Comparison of ENCODE assay signal across 26 cellular contexts in the genomic region with DNA sequence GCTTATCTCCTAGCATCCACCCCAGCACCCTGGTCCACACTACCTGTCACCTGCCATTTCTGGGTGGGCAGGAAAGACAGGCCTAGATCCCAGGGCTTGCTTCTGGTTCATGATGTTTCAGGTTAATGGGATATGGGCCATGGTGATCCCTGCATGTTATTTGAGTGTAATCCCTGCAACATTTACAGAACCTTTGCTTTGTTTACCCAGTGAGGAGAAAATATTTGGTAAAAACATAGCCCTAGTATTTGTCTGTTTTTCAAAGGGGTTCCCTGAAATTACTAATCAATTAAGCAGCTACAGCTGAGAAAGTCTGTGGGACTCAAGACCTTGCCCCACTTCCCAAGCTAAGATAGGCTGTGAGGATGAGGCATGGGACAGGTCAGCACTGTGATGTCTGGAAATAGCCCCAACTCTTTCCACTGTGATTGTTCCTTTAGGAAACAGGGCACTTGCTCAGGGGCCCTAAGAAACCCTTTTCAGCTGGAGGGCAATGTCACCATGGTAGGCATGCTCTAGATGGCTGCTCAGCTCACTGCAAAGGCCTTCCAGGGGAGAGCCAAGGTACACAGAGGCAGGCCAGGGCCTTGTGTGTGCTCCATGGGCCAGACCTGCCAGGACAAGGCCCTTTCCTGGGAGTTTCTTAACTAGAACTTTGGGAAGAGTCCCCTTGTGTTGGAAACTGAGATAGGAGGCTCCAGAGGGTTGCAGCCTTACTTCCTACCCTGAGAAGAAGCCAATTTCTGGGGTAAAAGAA. TPM values are rescaled to one million over a fixed set of nuclear protein-coding genes. Genes with fewer than 3 reads are reported as not detected.
DNase-seq lines count a peak whose midpoint lies in the region; ATAC-seq, FAIRE-seq and TF ChIP-seq lines count a peak whose summit lies in the region.
"Had no signal": no experiment of that assay in that cellular context is flagged by ENCODE, and none has a peak within 500 bp of the region (broad histone marks: within the 10 kb centered on the region; RNA-seq: fewer than 3 reads in every experiment).

No MANE protein-coding gene starts in this region.

- H3K36me3 Mint-ChIP-seq in Caco-2 (ENCODE audit: insufficient read depth, unreplicated experiment) (peaks cover 25% of the 10 kb centered on the region), immature natural killer cell (peaks cover 0 to 10% (median 7%) of the 10 kb centered on the region in 3 donors)
- H3K36me3 Mint-ChIP-seq: naive B cell had no signal

- no peak overlapping the region for H3K4me2 ChIP-seq in OCI-LY1 (ENCODE audit: low read length)
- no peak overlapping the region for H3K4me2 ChIP-seq in HepG2 (ENCODE audit: low read depth, low read length)
- no peak overlapping the region for H3K4me2 ChIP-seq in trophoblast cell (ENCODE audit: low read length)

- no peaks in the 10 kb centered on the region for H3K27me3 ChIP-seq in Caco-2 (replicated peaks; ENCODE audit: control insufficient read depth, insufficient read depth, low read length)
- no peaks in the 10 kb centered on the region for H3K27me3 ChIP-seq in OCI-LY1 (ENCODE audit: insufficient read depth, low read length)
- H3K27me3 ChIP-seq in HepG2 (ENCODE audit: control insufficient read depth in 1 of 2, insufficient read depth in 2 of 2, low read length in 2 of 2): no peaks in the 10 kb centered on the region
- H3K27me3 ChIP-seq in trophoblast cell (ENCODE audit: insufficient read depth, low read length): no peaks in the 10 kb centered on the region
- H3K27me3 ChIP-seq: ovary had no signal

- in situ Hi-C loops in HepG2 (cut with HindIII; ENCODE audit: extremely low pct_ligation_motif_present, low pct_unique_long_range_greater_than_20kb): no loop called here

- H3K9ac ChIP-seq in OCI-LY1 (ENCODE audit: low read length): no peak overlapping the region
- no peak overlapping the region for H3K9ac ChIP-seq in HepG2 (ENCODE audit: insufficient read depth, low read depth, low read length)
- H3K9ac ChIP-seq in trophoblast cell (ENCODE audit: low read length): no peak overlapping the region

- H3K4me3 Mint-ChIP-seq in Caco-2 (ENCODE audit: unreplicated experiment): no peak overlapping the region
- no peak overlapping the region for H3K4me3 Mint-ChIP-seq in immature natural killer cell
- H3K4me3 Mint-ChIP-seq: activated CD4-positive, alpha-beta T cell treated with anti-CD3 and anti-CD28 coated beads for 36 hours; activated T-helper 1 cell treated with anti-CD3 and anti-CD28 coated beads, Interleukin-12 subunit alpha, Interleukin-12 subunit beta, Interleukin-2, Interleukin-4 antibody, amounts not matched to agents 30 ng/mL and 10 ng/mL and 1 ng/mL, durations not matched to agents 14 hours and 24 hours and 36 hours; HFFc6; naive B cell had no signal

- ATAC-seq in HepG2: peak; percentile 64
- ATAC-seq: activated CD4-positive, alpha-beta T cell treated with anti-CD3 and anti-CD28 coated beads for 36 hours; sciatic nerve had no signal

- no peaks in the 10 kb centered on the region for H4K20me1 ChIP-seq in OCI-LY1 (ENCODE audit: insufficient read depth, low read length)
- H4K20me1 ChIP-seq in HepG2 (ENCODE audit: insufficient read depth, low read length): no peaks in the 10 kb centered on the region

- DNase-seq in Caco-2: no peak
- DNase-seq in HepG2 (ENCODE audit: low spot score): no peak
- no peak for DNase-seq in trophoblast cell
- DNase-seq in stimulated activated CD4-positive, alpha-beta T cell treated with anti-CD3 and anti-CD28 coated beads, Interleukin-4, amount 100 ng/mL, for 4 hours: no peak
- DNase-seq in dedifferentiated amniotic fluid mesenchymal stem cell (ENCODE audit: extremely low spot score): no peak
- no peak for DNase-seq in NCI-H187 (lab: John Stamatoyannopoulos, UW)
- no peak for DNase-seq in immature natural killer cell
- DNase-seq: activated CD4-positive, alpha-beta T cell treated with anti-CD3 and anti-CD28 coated beads for 36 hours; activated naive CD4-positive, alpha-beta T cell treated with anti-CD3 and anti-CD28 coated beads, Interleukin-2, amount 50 U/mL, for 16 hours; AML-193; cerebellar nuclear complex; COR-L47; DMS79 treated with DMSO at 0.1 percent for 48 hours; foreskin fibroblast; HFFc6; islet precursor cell; naive B cell; NCI-H1105; NCI-H2029 treated with DMSO at 0.1 percent for 48 hours; NCI-H345; ovary; SHP77 had no signal

- H2AK5ac ChIP-seq in trophoblast cell (ENCODE audit: low read length): peak overlapping the region; percentile 70

- no peaks in the 10 kb centered on the region for H3K9me2 ChIP-seq in OCI-LY1 (ENCODE audit: low read depth, low read length)

- no peak for TF ChIP-seq RAD21 in HepG2 (CRISPR knock-in tag; IDR thresholded peaks at IDR 0.05)

- H3K9me3 Mint-ChIP-seq in Caco-2 (ENCODE audit: unreplicated experiment): peaks cover 31% of the 10 kb centered on the region
- peaks cover 0 to 1% (median 0%) of the 10 kb centered on the region in 6 donors for H3K9me3 Mint-ChIP-seq in immature natural killer cell
- H3K9me3 Mint-ChIP-seq: activated T-helper 1 cell treated with anti-CD3 and anti-CD28 coated beads, Interleukin-12 subunit alpha, Interleukin-12 subunit beta, Interleukin-2, Interleukin-4 antibody, amounts not matched to agents 30 ng/mL and 10 ng/mL and 1 ng/mL, durations not matched to agents 14 hours and 24 hours and 36 hours; HFFc6; naive B cell had no signal

- no peak for TF ChIP-seq POLR2A in HepG2 (IDR thresholded peaks at IDR 0.05; ENCODE audit: insufficient read depth in 1 of 2, low read depth in 2 of 2, low read length in 2 of 2)

- no peak overlapping the region for H4K12ac ChIP-seq in trophoblast cell (ENCODE audit: low read depth, low read length)

- peak overlapping the region; percentile 91 for H3K14ac ChIP-seq in trophoblast cell (ENCODE audit: low read length)

- H2BK5ac ChIP-seq in trophoblast cell (ENCODE audit: low read depth, low read length, poor library complexity): peak overlapping the region; percentile 79

- CTCF ChIA-PET in Caco-2 (lab: Charles Lee) (no interaction called here), HepG2 (lab: Yijun Ruan, JAX; ENCODE audit: low intra/inter-chr PET ratio, low total read pairs) (no interaction called here)

- POLR2A ChIA-PET in Caco-2 (lab: Charles Lee) (no interaction called here), HepG2 (lab: Yijun Ruan, JAX) (interaction anchor here (0.7 to 2.0 kb wide), 3 partner anchors 10 to 59 kb away, joined by 3 to 12 read pairs (median 5); a partner anchor contains a TSS)

- peaks cover 16% of the 10 kb centered on the region for H3K79me1 ChIP-seq in trophoblast cell (ENCODE audit: low read length)

- H3K4me1 Mint-ChIP-seq in Caco-2 (ENCODE audit: low read depth, unreplicated experiment): peaks cover 23% of the 10 kb centered on the region
- H3K4me1 Mint-ChIP-seq in immature natural killer cell: peaks cover 0 to 2% of the 10 kb centered on the region in 2 donors
- H3K4me1 Mint-ChIP-seq: activated CD4-positive, alpha-beta T cell treated with anti-CD3 and anti-CD28 coated beads for 36 hours had no signal

- TF ChIP-seq CTCF in Caco-2 (IDR thresholded peaks at IDR 0.05; ENCODE audit: insufficient read depth in 1 of 2, low read depth in 1 of 2, low read length in 1 of 2, severe bottlenecking in 1 of 2, unreplicated experiment in 1 of 2) (no peak), OCI-LY1 (IDR thresholded peaks at IDR 0.05; ENCODE audit: low read length) (no peak), HepG2 (CRISPR knock-in tag; IDR thresholded peaks at IDR 0.05) (no peak)

- H3F3A ChIP-seq in OCI-LY1 (ENCODE audit: insufficient read depth, low read length): no peaks in the 10 kb centered on the region

- H3K79me2 ChIP-seq in OCI-LY1 (ENCODE audit: insufficient read depth, low read length) (no peaks in the 10 kb centered on the region), HepG2 (ENCODE audit: insufficient read depth, low read length) (no peaks in the 10 kb centered on the region), trophoblast cell (ENCODE audit: control insufficient read depth, insufficient read depth, low read length, poor library complexity) (no peaks in the 10 kb centered on the region)

- H3K36me3 ChIP-seq in Caco-2 (ENCODE audit: control insufficient read depth, insufficient read depth, low read length): no peaks in the 10 kb centered on the region
- no peaks in the 10 kb centered on the region for H3K36me3 ChIP-seq in OCI-LY1 (ENCODE audit: insufficient read depth, low read length)
- H3K36me3 ChIP-seq in HepG2 (replicated peaks in 1 of 2; ENCODE audit: control insufficient read depth in 1 of 2, insufficient read depth in 2 of 2, low read length in 2 of 2): no peaks in the 10 kb centered on the region
- no peaks in the 10 kb centered on the region for H3K36me3 ChIP-seq in trophoblast cell (ENCODE audit: control insufficient read depth in 1 of 2, insufficient read depth in 2 of 2, low read length in 2 of 2)
- H3K36me3 ChIP-seq: ovary had no signal

- H3K18ac ChIP-seq in trophoblast cell (ENCODE audit: low read length): peak overlapping the region; percentile 91

- H3K23ac ChIP-seq in trophoblast cell (ENCODE audit: low read length): no peak overlapping the region

- H4K8ac ChIP-seq in trophoblast cell (ENCODE audit: low read depth, low read length): peak overlapping the region; percentile 87

- H3K27ac Mint-ChIP-seq in Caco-2 (ENCODE audit: unreplicated experiment) (peak overlapping the region; percentile 75), immature natural killer cell (no peak overlapping the region)
- H3K27ac Mint-ChIP-seq: activated CD4-positive, alpha-beta T cell treated with anti-CD3 and anti-CD28 coated beads for 36 hours; activated T-helper 1 cell treated with anti-CD3 and anti-CD28 coated beads, Interleukin-12 subunit alpha, Interleukin-12 subunit beta, Interleukin-2, Interleukin-4 antibody, amounts not matched to agents 30 ng/mL and 10 ng/mL and 1 ng/mL, durations not matched to agents 14 hours and 24 hours and 36 hours had no signal

- H3K4me1 ChIP-seq in Caco-2: peaks cover 19% of the 10 kb centered on the region
- H3K4me1 ChIP-seq in OCI-LY1 (ENCODE audit: insufficient read depth, low read length, severe bottlenecking): peaks cover 17% of the 10 kb centered on the region
- peaks cover 39% of the 10 kb centered on the region for H3K4me1 ChIP-seq in HepG2 (ENCODE audit: insufficient read depth, low read length)
- peaks cover 9 to 10% of the 10 kb centered on the region in 2 experiments for H3K4me1 ChIP-seq in trophoblast cell (ENCODE audit: control insufficient read depth in 1 of 2, insufficient read depth in 2 of 2, low read length in 2 of 2)

- peak overlapping the region; percentile 66 for H3K27ac ChIP-seq in OCI-LY1 (ENCODE audit: low read depth, low read length, poor library complexity, severe bottlenecking)
- no peak overlapping the region for H3K27ac ChIP-seq in HepG2 (ENCODE audit: extremely low read length, insufficient read depth, low read length)
- peak overlapping the region; percentile 28 for H3K27ac ChIP-seq in trophoblast cell (ENCODE audit: low read depth, low read length)
- H3K27ac ChIP-seq: ovary had no signal

- peak overlapping the region; percentile 16 for H3K4ac ChIP-seq in trophoblast cell (ENCODE audit: low read depth, low read length)

- intact Hi-C loops in Caco-2 (cut with micrococcal nuclease; ENCODE audit: unreplicated experiment): loop anchor here (2.0 kb wide), 1 partner anchor 25 kb away; no protein-coding TSS in a partner anchor
- intact Hi-C loops in HepG2 (cut with micrococcal nuclease; ENCODE audit: unreplicated experiment): no loop called here

- TF ChIP-seq EP300 in HepG2 (IDR thresholded peaks at IDR 0.05; ENCODE audit: low read depth in 2 of 2, low read length in 2 of 2): peak in 1 of 2 experiments; percentile 37; a peak in 1 of 4 replicates
- TF ChIP-seq EP300 in HepG2 (CRISPR knock-in tag; IDR thresholded peaks at IDR 0.05; ENCODE audit: borderline replicate concordance): no peak

- H3K27me3 Mint-ChIP-seq in Caco-2 (ENCODE audit: insufficient read depth, unreplicated experiment) (no peaks in the 10 kb centered on the region), immature natural killer cell (ENCODE audit: low read depth in 3 of 3) (peaks cover 0 to 2% (median 0%) of the 10 kb centered on the region in 3 donors)
- H3K27me3 Mint-ChIP-seq: activated CD4-positive, alpha-beta T cell treated with anti-CD3 and anti-CD28 coated beads for 36 hours; naive B cell had no signal

- H2BK12ac ChIP-seq in trophoblast cell (ENCODE audit: low read length): peak overlapping the region; percentile 99

- H4K91ac ChIP-seq in trophoblast cell (ENCODE audit: low read depth, low read length): peak overlapping the region; percentile 96

- H3K4me3 ChIP-seq in Caco-2 (ENCODE audit: low read depth, low read length): no peak overlapping the region
- H3K4me3 ChIP-seq in OCI-LY1 (ENCODE audit: low read depth, low read length, poor library complexity, severe bottlenecking): no peak overlapping the region
- no peak overlapping the region for H3K4me3 ChIP-seq in HepG2 (replicated peaks in 1 of 3; ENCODE audit: insufficient read depth in 1 of 3, low read depth in 2 of 3, low read length in 3 of 3)
- no peak overlapping the region for H3K4me3 ChIP-seq in trophoblast cell (ENCODE audit: low read depth, low read length)
- H3K4me3 ChIP-seq: lung, ovary had no signal

- no peak overlapping the region for H2AFZ ChIP-seq in OCI-LY1 (ENCODE audit: low read length)
- no peak overlapping the region for H2AFZ ChIP-seq in HepG2 (ENCODE audit: low read length)
- peak overlapping the region; percentile 37 for H2AFZ ChIP-seq in trophoblast cell (ENCODE audit: insufficient read depth, low read length, poor library complexity)

- H3K9me3 ChIP-seq in Caco-2 (peaks cover 12% of the 10 kb centered on the region), OCI-LY1 (ENCODE audit: low read length) (no peaks in the 10 kb centered on the region), HepG2 (ENCODE audit: low read length) (no peaks in the 10 kb centered on the region), trophoblast cell (ENCODE audit: insufficient read depth, low read depth, low read length) (no peaks in the 10 kb centered on the region)
- H3K9me3 ChIP-seq: ovary had no signal

- H2BK120ac ChIP-seq in trophoblast cell (ENCODE audit: insufficient read depth, low read length, poor library complexity): peak overlapping the region; percentile 97

- TSS peak; percentile 99 for BruUV-seq in Caco-2 (replicated peaks; lab: Mats Ljungman, UMichigan)
- no TSS peak for BruUV-seq in HepG2 (replicated peaks; lab: Mats Ljungman, UMichigan)

- FAIRE-seq in HepG2 (lab: Jason Lieb, UNC): no peak

RNA-seq across cellular contexts. Expression of a gene that starts 11.1 kb away (rescaled TPM):
- total RNA-seq in Caco-2 (2022) (4.3 and 5.0 TPM in 2 replicates), HepG2 (2016; rRNA removed; fragmentation: Illumina TruSeq; extraction: Trizol) (0.13 and 0.67 TPM in 2 replicates)
- total RNA-seq in HepG2 (2016; cell fraction: cytosol; rRNA removed; fragmentation: Illumina TruSeq; extraction: Trizol; ENCODE audit: low read depth): 0.26 TPM in 1 of 2 replicates, not detected in the other
- total RNA-seq in HepG2 (2016; cell fraction: insoluble cytoplasmic fraction; rRNA removed; fragmentation: Illumina TruSeq; extraction: Trizol): 0.11 and 0.52 TPM in 2 replicates
- total RNA-seq in HepG2 (2016; cell fraction: membrane; rRNA removed; fragmentation: Illumina TruSeq; extraction: Trizol): 0.14 and 0.34 TPM in 2 replicates
- total RNA-seq in HepG2 (2016; cell fraction: nucleus; rRNA removed; fragmentation: Illumina TruSeq; extraction: Trizol): 0.19 and 1.2 TPM in 2 replicates
- polyA plus RNA-seq in HepG2 (2011; rRNA removed) (0.32 and 0.33 TPM in 2 replicates), immature natural killer cell (10 to 100 TPM; 19.4 to 52.7 (median 24.6) TPM)
- polyA plus RNA-seq in HepG2 (2011; cell fraction: cytosol; rRNA removed): 0.11 and 0.22 TPM in 2 replicates
- polyA plus RNA-seq in HepG2 (2011; cell fraction: nucleus; rRNA removed): 0.78 and 1.3 TPM in 2 replicates
- polyA plus RNA-seq in HepG2 (2012): 0.68 and 1.0 TPM in 2 replicates
- not detected in 2 replicates for polyA plus RNA-seq in HepG2 (2016; cell fraction: cytosol; fragmentation: Illumina TruSeq; extraction: Trizol; ENCODE audit: low read depth)
- polyA plus RNA-seq in HepG2 (2016; cell fraction: insoluble cytoplasmic fraction; fragmentation: Illumina TruSeq; extraction: Trizol; ENCODE audit: low read depth): 0.15 and 0.17 TPM in 2 replicates
- polyA plus RNA-seq in HepG2 (2016; cell fraction: membrane; fragmentation: Illumina TruSeq; extraction: Trizol; ENCODE audit: low read depth): not detected in 2 replicates
- polyA plus RNA-seq in HepG2 (2016; cell fraction: nucleus; fragmentation: Illumina TruSeq; extraction: Trizol; ENCODE audit: insufficient read depth, low read depth): 0.15 and 0.17 TPM in 2 replicates
- polyA minus RNA-seq in HepG2 (2011; rRNA and poly(A)+ RNA removed; ENCODE audit: low replicate concordance): 0.28 and 10.7 TPM in 2 replicates
- polyA minus RNA-seq in HepG2 (2011; cell fraction: cytosol; rRNA and poly(A)+ RNA removed): 0.26 and 0.79 TPM in 2 replicates
- polyA minus RNA-seq in HepG2 (2011; cell fraction: nucleus; rRNA and poly(A)+ RNA removed): 1.6 and 3.0 TPM in 2 replicates
- polyA plus RNA-seq in trophoblast cell (2013): 0.49 TPM in 2 replicates

RNA-seq across cellular contexts. Expression of a gene that starts 59.2 kb away (rescaled TPM):
- total RNA-seq in Caco-2 (2022): 12.2 and 18.7 TPM in 2 replicates
- total RNA-seq in HepG2 (2016; rRNA removed; fragmentation: Illumina TruSeq; extraction: Trizol): 23.0 and 28.1 TPM in 2 replicates
- 1.0 and 1.8 TPM in 2 replicates for total RNA-seq in HepG2 (2016; cell fraction: cytosol; rRNA removed; fragmentation: Illumina TruSeq; extraction: Trizol; ENCODE audit: low read depth)
- 21.0 and 30.4 TPM in 2 replicates for total RNA-seq in HepG2 (2016; cell fraction: insoluble cytoplasmic fraction; rRNA removed; fragmentation: Illumina TruSeq; extraction: Trizol)
- total RNA-seq in HepG2 (2016; cell fraction: membrane; rRNA removed; fragmentation: Illumina TruSeq; extraction: Trizol): 8.2 and 8.3 TPM in 2 replicates
- total RNA-seq in HepG2 (2016; cell fraction: nucleus; rRNA removed; fragmentation: Illumina TruSeq; extraction: Trizol): 37.0 and 41.5 TPM in 2 replicates
- polyA plus RNA-seq in HepG2 (2011; rRNA removed): 9.1 and 10.7 TPM in 2 replicates
- polyA plus RNA-seq in HepG2 (2011; cell fraction: cytosol; rRNA removed): 3.0 and 4.4 TPM in 2 replicates
- polyA plus RNA-seq in HepG2 (2011; cell fraction: nucleus; rRNA removed): 18.8 and 26.0 TPM in 2 replicates
- polyA plus RNA-seq in HepG2 (2012): 8.5 and 10.5 TPM in 2 replicates
- 0.43 and 0.65 TPM in 2 replicates for polyA plus RNA-seq in HepG2 (2016; cell fraction: cytosol; fragmentation: Illumina TruSeq; extraction: Trizol; ENCODE audit: low read depth)
- polyA plus RNA-seq in HepG2 (2016; cell fraction: insoluble cytoplasmic fraction; fragmentation: Illumina TruSeq; extraction: Trizol; ENCODE audit: low read depth): 13.9 and 14.5 TPM in 2 replicates
- polyA plus RNA-seq in HepG2 (2016; cell fraction: membrane; fragmentation: Illumina TruSeq; extraction: Trizol; ENCODE audit: low read depth): 3.0 and 4.0 TPM in 2 replicates
- 41.8 and 49.3 TPM in 2 replicates for polyA plus RNA-seq in HepG2 (2016; cell fraction: nucleus; fragmentation: Illumina TruSeq; extraction: Trizol; ENCODE audit: insufficient read depth, low read depth)
- polyA minus RNA-seq in HepG2 (2011; rRNA and poly(A)+ RNA removed; ENCODE audit: low replicate concordance): 14.4 and 15.5 TPM in 2 replicates
- 5.7 and 7.3 TPM in 2 replicates for polyA minus RNA-seq in HepG2 (2011; cell fraction: cytosol; rRNA and poly(A)+ RNA removed)
- 69.9 and 74.8 TPM in 2 replicates for polyA minus RNA-seq in HepG2 (2011; cell fraction: nucleus; rRNA and poly(A)+ RNA removed)
- 9.9 and 10.1 TPM in 2 replicates for polyA plus RNA-seq in trophoblast cell (2013)
- polyA plus RNA-seq in immature natural killer cell: 1 to 10 TPM; 5.1 to 5.9 (median 5.3) TPM

RNA-seq across cellular contexts. Expression of a gene that starts 59.6 kb away (rescaled TPM):
- total RNA-seq in Caco-2 (2022): 49.6 and 51.0 TPM in 2 replicates
- 70.8 and 84.7 TPM in 2 replicates for total RNA-seq in HepG2 (2016; rRNA removed; fragmentation: Illumina TruSeq; extraction: Trizol)
- total RNA-seq in HepG2 (2016; cell fraction: cytosol; rRNA removed; fragmentation: Illumina TruSeq; extraction: Trizol; ENCODE audit: low read depth): 13.0 and 16.7 TPM in 2 replicates
- 75.1 and 87.2 TPM in 2 replicates for total RNA-seq in HepG2 (2016; cell fraction: insoluble cytoplasmic fraction; rRNA removed; fragmentation: Illumina TruSeq; extraction: Trizol)
- 23.8 and 30.0 TPM in 2 replicates for total RNA-seq in HepG2 (2016; cell fraction: membrane; rRNA removed; fragmentation: Illumina TruSeq; extraction: Trizol)
- total RNA-seq in HepG2 (2016; cell fraction: nucleus; rRNA removed; fragmentation: Illumina TruSeq; extraction: Trizol): 52.7 and 66.4 TPM in 2 replicates
- 25.5 and 29.5 TPM in 2 replicates for polyA plus RNA-seq in HepG2 (2011; rRNA removed)
- 16.4 and 20.2 TPM in 2 replicates for polyA plus RNA-seq in HepG2 (2011; cell fraction: cytosol; rRNA removed)
- polyA plus RNA-seq in HepG2 (2011; cell fraction: nucleus; rRNA removed): 22.3 and 23.9 TPM in 2 replicates
- polyA plus RNA-seq in HepG2 (2012): 16.5 and 26.8 TPM in 2 replicates
- polyA plus RNA-seq in HepG2 (2016; cell fraction: cytosol; fragmentation: Illumina TruSeq; extraction: Trizol; ENCODE audit: low read depth): 5.0 and 6.5 TPM in 2 replicates
- polyA plus RNA-seq in HepG2 (2016; cell fraction: insoluble cytoplasmic fraction; fragmentation: Illumina TruSeq; extraction: Trizol; ENCODE audit: low read depth): 58.5 and 62.1 TPM in 2 replicates
- polyA plus RNA-seq in HepG2 (2016; cell fraction: membrane; fragmentation: Illumina TruSeq; extraction: Trizol; ENCODE audit: low read depth): 15.7 and 18.4 TPM in 2 replicates
- 43.9 and 48.8 TPM in 2 replicates for polyA plus RNA-seq in HepG2 (2016; cell fraction: nucleus; fragmentation: Illumina TruSeq; extraction: Trizol; ENCODE audit: insufficient read depth, low read depth)
- 46.1 and 69.8 TPM in 2 replicates for polyA minus RNA-seq in HepG2 (2011; rRNA and poly(A)+ RNA removed; ENCODE audit: low replicate concordance)
- polyA minus RNA-seq in HepG2 (2011; cell fraction: cytosol; rRNA and poly(A)+ RNA removed): 22.7 and 24.0 TPM in 2 replicates
- 43.1 and 46.4 TPM in 2 replicates for polyA minus RNA-seq in HepG2 (2011; cell fraction: nucleus; rRNA and poly(A)+ RNA removed)
- polyA plus RNA-seq in trophoblast cell (2013): 24.0 and 24.6 TPM in 2 replicates
- polyA plus RNA-seq in immature natural killer cell: 10 to 100 TPM; 19.5 to 25.2 (median 23.8) TPM
